In genomic region chr10:84204122-84204521, GRCh38 we compare ENCODE assay signal across 9 cellular contexts. TPM values are rescaled to one million over a fixed set of nuclear protein-coding genes. Genes with fewer than 3 reads are reported as not detected.
DNase-seq lines count a peak whose midpoint lies in the region; ATAC-seq, FAIRE-seq and TF ChIP-seq lines count a peak whose summit lies in the region.
"Had no signal": no experiment of that assay in that cellular context is flagged by ENCODE, and none has a peak within 500 bp of the region (broad histone marks: within the 10 kb centered on the region; RNA-seq: fewer than 3 reads in every experiment).

No MANE protein-coding gene starts in this region.

- no peaks in the 10 kb centered on the region for H3K36me3 Mint-ChIP-seq in activated T-helper 2 cell treated with anti-CD3 and anti-CD28 coated beads, Interferon-gamma antibody, Interleukin-2, Interleukin-4, amounts not matched to agents 10 μg/mL and 5 μg/mL and 100 μg/mL, durations not matched to agents 14 hours and 24 hours and 36 hours (ENCODE audit: low read depth)

- H3K9ac ChIP-seq in endothelial cell of umbilical vein (replicated peaks; ENCODE audit: extremely low read depth, insufficient read depth, low read length): no peak overlapping the region

- intact Hi-C loops in endothelial cell of umbilical vein (cut with micrococcal nuclease): loop anchor here (2.0 kb wide), 2 partner anchors 57 to 77 kb away; no protein-coding TSS in a partner anchor
- intact Hi-C loops in activated T-helper 2 cell treated with anti-CD3 and anti-CD28 coated beads, Interferon-gamma antibody, Interleukin-2, Interleukin-4, amounts not matched to agents 10 μg/mL and 5 μg/mL and 100 μg/mL, durations not matched to agents 14 hours and 24 hours and 36 hours (cut with micrococcal nuclease): no loop called here

- H3K9me3 Mint-ChIP-seq in activated T-helper 2 cell treated with anti-CD3 and anti-CD28 coated beads, Interferon-gamma antibody, Interleukin-2, Interleukin-4, amounts not matched to agents 10 μg/mL and 5 μg/mL and 100 μg/mL, durations not matched to agents 14 hours and 24 hours and 36 hours: no peaks in the 10 kb centered on the region

- H3K9me1 ChIP-seq in endothelial cell of umbilical vein (replicated peaks; ENCODE audit: control insufficient read depth, extremely low read depth, insufficient read depth, low read length): no peaks in the 10 kb centered on the region

- no peak overlapping the region for H2AFZ ChIP-seq in endothelial cell of umbilical vein (ENCODE audit: low read depth, low read length)

- peak; percentile 66 for ATAC-seq in GM19397 (IDR thresholded peaks at IDR 0.05; ENCODE audit: unreplicated experiment)

- no peaks in the 10 kb centered on the region for H3K4me1 Mint-ChIP-seq in activated T-helper 2 cell treated with anti-CD3 and anti-CD28 coated beads, Interferon-gamma antibody, Interleukin-2, Interleukin-4, amounts not matched to agents 10 μg/mL and 5 μg/mL and 100 μg/mL, durations not matched to agents 14 hours and 24 hours and 36 hours (ENCODE audit: low read depth)

- H3K79me2 ChIP-seq in endothelial cell of umbilical vein (ENCODE audit: control insufficient read depth, insufficient read depth, low read length): no peaks in the 10 kb centered on the region

- CTCF ChIA-PET in endothelial cell of umbilical vein (lab: Charles Lee): no interaction called here

- peak; percentile 28 to 44 for TF ChIP-seq CTCF in endothelial cell of umbilical vein (IDR thresholded peaks at IDR 0.05; ENCODE audit: extremely low read depth in 1 of 2, insufficient read depth in 1 of 2, low read depth in 1 of 2, low read length in 2 of 2)

- TF ChIP-seq POLR2A in endothelial cell of umbilical vein (IDR thresholded peaks at IDR 0.05; ENCODE audit: low read depth, low read length): no peak

- POLR2A ChIA-PET in endothelial cell of umbilical vein (lab: Charles Lee): no interaction called here

- H4K20me1 ChIP-seq in endothelial cell of umbilical vein (replicated peaks; ENCODE audit: control insufficient read depth, extremely low read depth, insufficient read depth, low read length): no peaks in the 10 kb centered on the region

- no peak for FAIRE-seq in endothelial cell of umbilical vein (lab: Jason Lieb, UNC)

- H3K4me3 ChIP-seq in endothelial cell of umbilical vein (replicated peaks in 1 of 3; ENCODE audit: insufficient read depth in 1 of 3, low read depth in 1 of 3, low read length in 3 of 3): no peak overlapping the region

- H3K4me3 Mint-ChIP-seq in activated T-helper 2 cell treated with anti-CD3 and anti-CD28 coated beads, Interferon-gamma antibody, Interleukin-2, Interleukin-4, amounts not matched to agents 10 μg/mL and 5 μg/mL and 100 μg/mL, durations not matched to agents 14 hours and 24 hours and 36 hours (ENCODE audit: low read depth): no peak overlapping the region

- H3K36me3 ChIP-seq in endothelial cell of umbilical vein (ENCODE audit: control insufficient read depth in 2 of 2, extremely low read depth in 1 of 2, insufficient read depth in 2 of 2, low read length in 2 of 2): no peaks in the 10 kb centered on the region

- peaks cover 6% of the 10 kb centered on the region for H3K27me3 Mint-ChIP-seq in activated T-helper 2 cell treated with anti-CD3 and anti-CD28 coated beads, Interferon-gamma antibody, Interleukin-2, Interleukin-4, amounts not matched to agents 10 μg/mL and 5 μg/mL and 100 μg/mL, durations not matched to agents 14 hours and 24 hours and 36 hours (ENCODE audit: low read depth)

- H3K4me1 ChIP-seq in endothelial cell of umbilical vein (ENCODE audit: control insufficient read depth, extremely low read depth, insufficient read depth, low read length): no peaks in the 10 kb centered on the region

- H3K27ac Mint-ChIP-seq in activated T-helper 2 cell treated with anti-CD3 and anti-CD28 coated beads, Interferon-gamma antibody, Interleukin-2, Interleukin-4, amounts not matched to agents 10 μg/mL and 5 μg/mL and 100 μg/mL, durations not matched to agents 14 hours and 24 hours and 36 hours: no peak overlapping the region

- no TSS peak for BruUV-seq in endothelial cell of umbilical vein (replicated peaks; lab: Mats Ljungman, UMichigan)

- H3K4me2 ChIP-seq in endothelial cell of umbilical vein (ENCODE audit: insufficient read depth, low read length): no peak overlapping the region

- no peak overlapping the region for H3K27ac ChIP-seq in endothelial cell of umbilical vein (ENCODE audit: insufficient read depth, low read depth, low read length)

- H3K9me3 ChIP-seq in endothelial cell of umbilical vein (replicated peaks; ENCODE audit: control insufficient read depth, insufficient read depth, low read length): no peaks in the 10 kb centered on the region

- peak; percentile 8 to 26 for DNase-seq in AML-193 (lab: John Stamatoyannopoulos, UW)
- DNase-seq in HPDE6-E6E7 (ENCODE audit: extremely low spot score): peak; percentile 61
- DNase-seq in endothelial cell of umbilical vein (ENCODE audit: low read depth, low spot score): no peak
- no peak for DNase-seq in DMS114 treated with DMSO at 0.1 percent for 48 hours (lab: John Stamatoyannopoulos, UW; ENCODE audit: unreplicated experiment)
- no peak for DNase-seq in HuH-7.5 (ENCODE audit: low spot score)
- no peak for DNase-seq in activated T-helper 2 cell treated with anti-CD3 and anti-CD28 coated beads, Interferon-gamma antibody, Interleukin-2, Interleukin-4, amounts not matched to agents 10 μg/mL and 5 μg/mL and 100 μg/mL, durations not matched to agents 14 hours and 24 hours and 36 hours (ENCODE audit: low spot score)
- DNase-seq in dedifferentiated amniotic fluid mesenchymal stem cell (ENCODE audit: extremely low spot score): no peak

- H3K27me3 ChIP-seq in endothelial cell of umbilical vein (ENCODE audit: control insufficient read depth in 2 of 2, insufficient read depth in 2 of 2, low read length in 2 of 2): no peaks in the 10 kb centered on the region

- dilution Hi-C loops in endothelial cell of umbilical vein (cut with MboI; ENCODE audit: extremely low pct_ligation_motif_present, low sequenced_read_pairs): no loop called here

RNA-seq across cellular contexts. Expression of gene CDHR1, which starts 9.8 kb away (rescaled TPM):
- total RNA-seq in endothelial cell of umbilical vein: 0.14 and 0.53 TPM in 2 replicates
- polyA plus RNA-seq in endothelial cell of umbilical vein: 0.11 and 0.13 TPM in 2 replicates
- polyA plus RNA-seq in endothelial cell of umbilical vein (2011; cell fraction: cytosol; rRNA removed): 0.08 and 0.10 TPM in 2 replicates
- 0.13 and 0.58 TPM in 2 replicates for polyA plus RNA-seq in endothelial cell of umbilical vein (2011; cell fraction: nucleus; rRNA removed)
- polyA plus RNA-seq in endothelial cell of umbilical vein (2012): not detected in 2 replicates
- polyA minus RNA-seq in endothelial cell of umbilical vein: 0.10 TPM in 1 of 2 replicates, not detected in the other
- polyA minus RNA-seq in endothelial cell of umbilical vein (2011; cell fraction: cytosol; rRNA and poly(A)+ RNA removed): not detected
- polyA minus RNA-seq in endothelial cell of umbilical vein (2011; cell fraction: nucleus; rRNA and poly(A)+ RNA removed): not detected in 2 replicates
- 0.32 and 0.34 TPM in 2 replicates for total RNA-seq in activated T-helper 2 cell treated with anti-CD3 and anti-CD28 coated beads, Interferon-gamma antibody, Interleukin-2, Interleukin-4, amounts not matched to agents 10 μg/mL and 5 μg/mL and 100 μg/mL, durations not matched to agents 14 hours and 24 hours and 36 hours

RNA-seq across cellular contexts. Expression of gene LRIT2, which starts 21.2 kb away (rescaled TPM):
- total RNA-seq in endothelial cell of umbilical vein: not detected in 2 replicates
- not detected in 2 replicates for polyA plus RNA-seq in endothelial cell of umbilical vein
- not detected in 2 replicates for polyA plus RNA-seq in endothelial cell of umbilical vein (2011; cell fraction: cytosol; rRNA removed)
- polyA plus RNA-seq in endothelial cell of umbilical vein (2011; cell fraction: nucleus; rRNA removed): not detected in 2 replicates
- polyA plus RNA-seq in endothelial cell of umbilical vein (2012): not detected in 2 replicates
- polyA minus RNA-seq in endothelial cell of umbilical vein: not detected in 2 replicates
- not detected for polyA minus RNA-seq in endothelial cell of umbilical vein (2011; cell fraction: cytosol; rRNA and poly(A)+ RNA removed)
- not detected in 2 replicates for polyA minus RNA-seq in endothelial cell of umbilical vein (2011; cell fraction: nucleus; rRNA and poly(A)+ RNA removed)
- not detected in 2 replicates for total RNA-seq in activated T-helper 2 cell treated with anti-CD3 and anti-CD28 coated beads, Interferon-gamma antibody, Interleukin-2, Interleukin-4, amounts not matched to agents 10 μg/mL and 5 μg/mL and 100 μg/mL, durations not matched to agents 14 hours and 24 hours and 36 hours
- total RNA-seq: myocyte had no signal

RNA-seq across cellular contexts. Expression of gene GPR15LG, which starts 30.5 kb away (rescaled TPM):
- total RNA-seq in endothelial cell of umbilical vein: not detected in 2 replicates
- not detected in 2 replicates for polyA plus RNA-seq in endothelial cell of umbilical vein
- polyA plus RNA-seq in endothelial cell of umbilical vein (2011; cell fraction: cytosol; rRNA removed): not detected in 2 replicates
- not detected in 2 replicates for polyA plus RNA-seq in endothelial cell of umbilical vein (2011; cell fraction: nucleus; rRNA removed)
- not detected in 2 replicates for polyA plus RNA-seq in endothelial cell of umbilical vein (2012)
- polyA minus RNA-seq in endothelial cell of umbilical vein: not detected in 2 replicates
- polyA minus RNA-seq in endothelial cell of umbilical vein (2011; cell fraction: cytosol; rRNA and poly(A)+ RNA removed): not detected
- polyA minus RNA-seq in endothelial cell of umbilical vein (2011; cell fraction: nucleus; rRNA and poly(A)+ RNA removed): not detected in 2 replicates
- not detected in 2 replicates for total RNA-seq in activated T-helper 2 cell treated with anti-CD3 and anti-CD28 coated beads, Interferon-gamma antibody, Interleukin-2, Interleukin-4, amounts not matched to agents 10 μg/mL and 5 μg/mL and 100 μg/mL, durations not matched to agents 14 hours and 24 hours and 36 hours
- total RNA-seq: myocyte had no signal

RNA-seq across cellular contexts. Expression of gene LRIT1, which starts 37.2 kb away (rescaled TPM):
- not detected in 2 replicates for total RNA-seq in endothelial cell of umbilical vein
- not detected in 2 replicates for polyA plus RNA-seq in endothelial cell of umbilical vein
- not detected in 2 replicates for polyA plus RNA-seq in endothelial cell of umbilical vein (2011; cell fraction: cytosol; rRNA removed)
- not detected in 2 replicates for polyA plus RNA-seq in endothelial cell of umbilical vein (2011; cell fraction: nucleus; rRNA removed)
- polyA plus RNA-seq in endothelial cell of umbilical vein (2012): not detected in 2 replicates
- not detected in 2 replicates for polyA minus RNA-seq in endothelial cell of umbilical vein
- not detected for polyA minus RNA-seq in endothelial cell of umbilical vein (2011; cell fraction: cytosol; rRNA and poly(A)+ RNA removed)
- not detected in 2 replicates for polyA minus RNA-seq in endothelial cell of umbilical vein (2011; cell fraction: nucleus; rRNA and poly(A)+ RNA removed)
- not detected in 2 replicates for total RNA-seq in activated T-helper 2 cell treated with anti-CD3 and anti-CD28 coated beads, Interferon-gamma antibody, Interleukin-2, Interleukin-4, amounts not matched to agents 10 μg/mL and 5 μg/mL and 100 μg/mL, durations not matched to agents 14 hours and 24 hours and 36 hours

RNA-seq across cellular contexts. Expression of gene RGR, which starts 40.7 kb away (rescaled TPM):
- not detected in 2 replicates for total RNA-seq in endothelial cell of umbilical vein
- not detected in 2 replicates for polyA plus RNA-seq in endothelial cell of umbilical vein
- not detected in 2 replicates for polyA plus RNA-seq in endothelial cell of umbilical vein (2011; cell fraction: cytosol; rRNA removed)
- not detected in 2 replicates for polyA plus RNA-seq in endothelial cell of umbilical vein (2011; cell fraction: nucleus; rRNA removed)
- polyA plus RNA-seq in endothelial cell of umbilical vein (2012): not detected in 2 replicates
- polyA minus RNA-seq in endothelial cell of umbilical vein: not detected in 2 replicates
- not detected for polyA minus RNA-seq in endothelial cell of umbilical vein (2011; cell fraction: cytosol; rRNA and poly(A)+ RNA removed)
- not detected in 2 replicates for polyA minus RNA-seq in endothelial cell of umbilical vein (2011; cell fraction: nucleus; rRNA and poly(A)+ RNA removed)
- not detected in 2 replicates for total RNA-seq in activated T-helper 2 cell treated with anti-CD3 and anti-CD28 coated beads, Interferon-gamma antibody, Interleukin-2, Interleukin-4, amounts not matched to agents 10 μg/mL and 5 μg/mL and 100 μg/mL, durations not matched to agents 14 hours and 24 hours and 36 hours

Comparison
In these comparisons a context has a peak if more than half of its experiments do, and no peak if none do; other contexts are left out.
1. DNase-seq: peak in AML-193 (2 of 2) and HPDE6-E6E7 (single experiment); none in endothelial cell of umbilical vein (single experiment), DMS114 treated with DMSO at 0.1 percent for 48 hours (single experiment), HuH-7.5 (single experiment), activated T-helper 2 cell treated with anti-CD3 and anti-CD28 coated beads, Interferon-gamma antibody, Interleukin-2, Interleukin-4, amounts not matched to agents 10 μg/mL and 5 μg/mL and 100 μg/mL, durations not matched to agents 14 hours and 24 hours and 36 hours (single experiment) and dedifferentiated amniotic fluid mesenchymal stem cell (single experiment).